Comparison of ENCODE assay signal across 8 cellular contexts in genomic region chr5:113487779-113488644, GRCh38. TPM values are rescaled to one million over a fixed set of nuclear protein-coding genes. Genes with fewer than 3 reads are reported as not detected.
DNase-seq lines count a peak whose midpoint lies in the region; FAIRE-seq and TF ChIP-seq lines count a peak whose summit lies in the region.

MCC (minus strand) TSS chr5:113488453.

- POLR2A ChIA-PET in H1 (lab: Charles Lee; ENCODE audit: partially characterized antibody): interaction anchor here (0.9 to 2.2 kb wide), 3 partner anchors 12 to 153 kb away, joined by 3 to 9 read pairs (median 9); partner anchors contain the start of gene YTHDC2

- H4K5ac ChIP-seq in H1 (ENCODE audit: insufficient read length, low read depth, low read length): peak within 1 kb of the TSS; percentile 58

- intact Hi-C loops in lower leg skin (cut with DNase I; ENCODE audit: low total_unique reads): no loop called here

- peak within 1 kb of the TSS; percentile 71 for H2BK12ac ChIP-seq in H1 (ENCODE audit: low read depth, low read length)

- peak within 1 kb of the TSS; percentile 56 to 70 (median 68) for H3K9ac ChIP-seq in H1 (replicated peaks in 1 of 4; ENCODE audit: extremely low read depth in 1 of 4, low read depth in 3 of 4, low read length in 3 of 4)

- H3K9me3 ChIP-seq in H1 (ENCODE audit: insufficient read depth in 2 of 2, low read depth in 1 of 2, low read length in 1 of 2): peaks cover 21 to 23% of the 10 kb centered on the region in 2 experiments

- H3K14ac ChIP-seq in H1 (ENCODE audit: insufficient read length): no peak within 1 kb of the TSS

- peak within 1 kb of the TSS; percentile 44 for H2BK5ac ChIP-seq in H1 (ENCODE audit: low read depth, low read length)

- peak within 1 kb of the TSS; percentile 87 for H4K91ac ChIP-seq in H1 (replicated peaks; ENCODE audit: insufficient read length, low read length)

- TF ChIP-seq POLR2A in H1 (IDR thresholded peaks at IDR 0.05; ENCODE audit: control extremely low read depth in 1 of 2, low read depth in 2 of 2, low read length in 2 of 2): peak; percentile 52 to 58; a peak in 2 of 3 replicates
- TF ChIP-seq POLR2A in lower leg skin (IDR thresholded peaks at IDR 0.05): no peak

- no peak for FAIRE-seq in H1 (lab: Jason Lieb, UNC)

- DNase-seq in SIG-M5 treated with dmso at 0.1 percent for 504 hours (lab: John Stamatoyannopoulos, UW; ENCODE audit: unreplicated experiment) (peak; percentile 47), SIG-M5 (lab: John Stamatoyannopoulos, UW) (no peak), NCI-H146 treated with DMSO at 0.1 percent for 48 hours (lab: John Stamatoyannopoulos, UW; ENCODE audit: unreplicated experiment) (peak; percentile 70), H1 (ENCODE audit: low read depth in 1 of 2, low spot score in 2 of 2) (peak; percentile 66 to 92), lower leg skin (ENCODE audit: low spot score in 2 of 2) (peak; percentile 50 to 89), NCI-H187 treated with DMSO at 0.1 percent for 48 hours (lab: John Stamatoyannopoulos, UW) (no peak)
- DNase-seq in activated CD4-positive, alpha-beta T cell treated with anti-CD3 and anti-CD28 coated beads for 48 hours: peak; percentile 55
- peak; percentile 42 for DNase-seq in stimulated activated CD4-positive, alpha-beta T cell treated with anti-CD3 and anti-CD28 coated beads, Interleukin-4, amount 100 ng/mL, for 24 hours

- peak within 1 kb of the TSS; percentile 94 for H4K8ac ChIP-seq in H1 (ENCODE audit: extremely low read depth, insufficient read depth, low read length)

- H3K23ac ChIP-seq in H1 (ENCODE audit: insufficient read length): no peak within 1 kb of the TSS

- H2BK15ac ChIP-seq in H1 (ENCODE audit: low read length): no peak within 1 kb of the TSS

- H4K20me1 ChIP-seq in H1 (replicated peaks in 1 of 2; ENCODE audit: control insufficient read depth in 1 of 2, insufficient read depth in 2 of 2, low read length in 2 of 2): no peaks in the 10 kb centered on the region

- H3K23me2 ChIP-seq in H1 (ENCODE audit: low read depth, low read length): peaks cover 12% of the 10 kb centered on the region; the same call in 1 of the 2 replicates

- H3K36me3 ChIP-seq in H1 (ENCODE audit: control insufficient read depth in 2 of 4, insufficient read depth in 4 of 4, low read length in 3 of 4): no peaks in the 10 kb centered on the region

- H3K27me3 ChIP-seq in H1 (replicated peaks in 1 of 4; ENCODE audit: control insufficient read depth in 3 of 4, extremely low read depth in 1 of 4, insufficient read depth in 3 of 4, low read length in 3 of 4): peaks cover 0 to 21% (median 18%) of the 10 kb centered on the region in 4 experiments; a peak in 6 of 7 replicates

- 1% methylated on average over 76 of the region's 86 CpGs; no CpG with 5 or more reads in 1 of the 2 experiments for WGBS in H1 (ENCODE audit: extremely low coverage in 1 of 2, insufficient coverage in 1 of 2, insufficient read length in 1 of 2, insufficient replicate concordance in 2 of 2, low coverage in 1 of 2, low lambda C conversion rate in 2 of 2, missing lambda C conversion rate in 1 of 2), 2 experiments
- WGBS in lower leg skin, 2 donors: 1% methylated on average over 17 to 57 of the region's 86 CpGs

- no peak within 1 kb of the TSS for H3K4ac ChIP-seq in H1 (replicated peaks; ENCODE audit: insufficient read length, low read depth, low read length)

- no peak within 1 kb of the TSS for H2AK5ac ChIP-seq in H1 (ENCODE audit: low read depth, low read length)

- H3K56ac ChIP-seq in H1 (replicated peaks; ENCODE audit: insufficient read length, low read depth, low read length): no peak within 1 kb of the TSS

- peaks cover 0 to 4% (median 0%) of the 10 kb centered on the region in 4 experiments; a peak in 1 of 7 replicates for H3K4me1 ChIP-seq in H1 (replicated peaks in 1 of 4; ENCODE audit: control insufficient read depth in 3 of 4, insufficient read depth in 4 of 4, low read length in 3 of 4)

- no peak within 1 kb of the TSS for H2BK120ac ChIP-seq in H1 (replicated peaks; ENCODE audit: low read depth, low read length)

- TF ChIP-seq EP300 in H1 (IDR thresholded peaks at IDR 0.05; ENCODE audit: borderline replicate concordance in 1 of 2, low read depth in 2 of 2, low read length in 2 of 2): peak in 1 of 2 experiments; percentile 57; a peak in 1 of 3 replicates

- TF ChIP-seq CTCF in H1 (IDR thresholded peaks at IDR 0.05; ENCODE audit: control extremely low read depth in 1 of 3, insufficient read depth in 1 of 3, low read depth in 1 of 3, low read length in 3 of 3) (no peak; a peak in 1 of 4 replicates), lower leg skin (IDR thresholded peaks at IDR 0.05) (no peak)

- H3K79me1 ChIP-seq in H1 (ENCODE audit: low read depth, low read length): no peaks in the 10 kb centered on the region

- H3K4me3 ChIP-seq in H1 (ENCODE audit: extremely low read depth in 1 of 4, insufficient read depth in 2 of 4, low read depth in 3 of 4, low read length in 4 of 4): peak within 1 kb of the TSS; percentile 72 to 84 (median 75)
- H3K4me3 ChIP-seq in lower leg skin (ENCODE audit: low read depth, poor library complexity, severe bottlenecking): peak within 1 kb of the TSS; percentile 65

- CTCF ChIA-PET in H1 (lab: Charles Lee; ENCODE audit: partially characterized antibody): interaction anchor here (0.7 to 1.7 kb wide), 8 partner anchors 12 to 520 kb away, joined by 3 to 7 read pairs (median 3); no protein-coding TSS in a partner anchor

- H3K79me2 ChIP-seq in H1 (ENCODE audit: control insufficient read depth in 1 of 2, insufficient read depth in 2 of 2, low read length in 2 of 2): no peaks in the 10 kb centered on the region

- H2BK20ac ChIP-seq in H1 (ENCODE audit: low read length): no peak within 1 kb of the TSS

- no peak within 1 kb of the TSS for H3K27ac ChIP-seq in H1 (ENCODE audit: low read depth, low read length)

- peak within 1 kb of the TSS; percentile 86 to 99 for H3K4me2 ChIP-seq in H1 (ENCODE audit: insufficient read depth in 1 of 2, low read depth in 2 of 2, low read length in 2 of 2)

- H2AFZ ChIP-seq in H1 (ENCODE audit: low read length): peak within 1 kb of the TSS; percentile 98

- H3K18ac ChIP-seq in H1 (ENCODE audit: extremely low read depth, low read length): peak within 1 kb of the TSS; percentile 91

- no peak for TF ChIP-seq RAD21 in H1 (IDR thresholded peaks at IDR 0.05 in 1 of 2, conservative IDR thresholded peaks at IDR 0.05 in 1 of 2; ENCODE audit: low read depth in 2 of 2, low read length in 2 of 2)

TF ChIP-seq in H1, 55 proteins besides CTCF, POLR2A, EP300 and RAD21 (continues in another document):
- TF ChIP-seq E2F6 (IDR thresholded peaks at IDR 0.05) (peak; percentile 55), GABPA (IDR thresholded peaks at IDR 0.05; ENCODE audit: borderline replicate concordance, insufficient read depth, low read length) (no peak)

RNA-seq across cellular contexts. Expression of gene MCC, which starts in this region (rescaled TPM):
- 17.8 and 18.3 TPM in 2 replicates for total RNA-seq in H1 (2021; fragmentation: NEBNext Ultra II Directional; extraction: Animal tissue kit (Norgen Biotek cat#: 25700))
- polyA plus RNA-seq in H1 (2011; rRNA removed): 2.6 and 2.8 TPM in 2 replicates
- 3.8 TPM for polyA plus RNA-seq in H1 (2011; cell fraction: cytosol; rRNA removed)
- 5.4 TPM for polyA plus RNA-seq in H1 (2011; cell fraction: nucleus; rRNA removed)
- polyA plus RNA-seq in H1 (2012, experiment 1 of 2): 6.0 to 7.8 TPM (median 7.3 TPM) in 4 replicates
- polyA plus RNA-seq in H1 (2012, experiment 2 of 2): 0.51 TPM
- 3.6 TPM for polyA plus RNA-seq in H1 (2013, experiment 1 of 2)
- 3.1 TPM for polyA plus RNA-seq in H1 (2013, experiment 2 of 2)
- polyA minus RNA-seq in H1 (2011; rRNA and poly(A)+ RNA removed): 26.2 and 30.0 TPM in 2 replicates
- 10.4 TPM for polyA minus RNA-seq in H1 (2011; cell fraction: cytosol; rRNA and poly(A)+ RNA removed)
- 15.2 TPM for polyA minus RNA-seq in H1 (2011; cell fraction: nucleus; rRNA and poly(A)+ RNA removed)
- 10 to 100 TPM; 57.7 to 91.5 (median 76.0) TPM for total RNA-seq in lower leg skin

Comparison
In these comparisons a context has a peak if more than half of its experiments do, and no peak if none do; other contexts are left out.
1. DNase-seq: peak in SIG-M5 treated with dmso at 0.1 percent for 504 hours (single experiment), NCI-H146 treated with DMSO at 0.1 percent for 48 hours (single experiment), activated CD4-positive, alpha-beta T cell treated with anti-CD3 and anti-CD28 coated beads for 48 hours (single experiment), H1 (2 of 2), lower leg skin (2 of 2) and stimulated activated CD4-positive, alpha-beta T cell treated with anti-CD3 and anti-CD28 coated beads, Interleukin-4, amount 100 ng/mL, for 24 hours (single experiment); none in SIG-M5 (single experiment) and NCI-H187 treated with DMSO at 0.1 percent for 48 hours (single experiment).
2. POLR2A ChIP-seq: peak in H1 (2 of 2); none in lower leg skin (0 of 2).